Comparison of ENCODE assay signal across 33 cellular contexts in the genomic region with DNA sequence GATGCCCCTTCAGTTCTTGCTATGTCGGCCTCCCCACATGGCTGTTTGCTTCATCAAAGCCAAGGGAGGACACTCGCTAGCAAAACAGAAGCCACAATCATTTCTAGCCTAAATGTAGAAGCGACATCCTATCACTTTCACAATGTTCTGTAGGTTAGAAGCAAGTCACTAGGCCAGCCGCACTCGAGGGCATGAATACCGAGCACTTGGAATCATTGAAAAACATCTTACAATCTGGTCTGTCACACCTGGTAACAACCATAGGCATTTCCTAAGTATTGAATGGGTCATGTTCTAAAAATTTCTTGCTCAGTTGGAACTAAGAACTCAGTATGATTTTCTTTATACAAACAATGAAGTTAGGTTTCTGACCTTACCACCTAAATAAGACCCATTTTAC.
"Had no signal": no experiment of that assay in that cellular context is flagged by ENCODE, and none has a peak within 500 bp of the region (broad histone marks: within the 10 kb centered on the region; RNA-seq: fewer than 3 reads in every experiment).

No MANE protein-coding gene starts in this region.

- H3K4me1 Mint-ChIP-seq: activated B cell treated with CpG ODN at 0.5 μM for 24 hours; activated T-helper 17 cell treated with anti-CD3 and anti-CD28 coated beads, Interleukin-2, amount 50 U/mL, for 72 hours; T-helper 17 cell had no signal

- H3K36me3 ChIP-seq: adrenal gland, cardiac muscle cell, colonic mucosa, WERI-Rb-1 had no signal

- H3K27me3 ChIP-seq: adrenal gland, body of pancreas, cardiac muscle cell, colonic mucosa had no signal

- H3K4me1 ChIP-seq: adrenal gland, body of pancreas, colonic mucosa had no signal

- ATAC-seq: activated CD4-positive, CD25-positive, alpha-beta regulatory T cell treated with anti-CD3 and anti-CD28 coated beads, Interleukin-2, amount 50 U/mL, for 24 hours; activated CD8-positive, alpha-beta T cell treated with anti-CD3 and anti-CD28 coated beads for 36 hours; activated T-cell treated with anti-CD3 and anti-CD28 coated beads, Interleukin-2, amount 50 U/mL, for 4 hours; activated T-helper 17 cell treated with anti-CD3 and anti-CD28 coated beads, Interleukin-2, amount 50 U/mL, for 72 hours; body of pancreas; esophagus mucosa; T-helper 17 cell had no signal

- H3K27ac ChIP-seq: adrenal gland, body of pancreas, cardiac muscle cell, colonic mucosa, WERI-Rb-1 had no signal

- H3K9me3 ChIP-seq: adrenal gland, body of pancreas, colonic mucosa had no signal

- DNase-seq: activated B cell treated with CpG ODN at 0.5 μM for 24 hours; activated CD4-positive, alpha-beta T cell treated with anti-CD3 and anti-CD28 coated beads for 48 hours; activated CD4-positive, alpha-beta T cell treated with anti-CD3 and anti-CD28 coated beads, Interleukin-2, amount 50 U/mL, for 1 hour; activated CD4-positive, alpha-beta T cell treated with anti-CD3 and anti-CD28 coated beads, Interleukin-2, amount 50 U/mL, for 48 hours; activated CD8-positive, alpha-beta memory T cell treated with anti-CD3 and anti-CD28 coated beads for 24 hours; activated CD8-positive, alpha-beta T cell treated with anti-CD3 and anti-CD28 coated beads for 36 hours; activated effector memory CD4-positive, alpha-beta T cell treated with Interleukin-2 at 50 U/mL for 16 hours; activated gamma-delta T cell treated with Interleukin-2 at 50 U/mL for 16 hours; activated naive CD4-positive, alpha-beta T cell treated with anti-CD3 and anti-CD28 coated beads, Interleukin-2, amount 50 U/mL, for 16 hours; activated naive CD4-positive, alpha-beta T cell treated with Interleukin-2 at 50 U/mL for 16 hours; activated T-cell treated with anti-CD3 and anti-CD28 coated beads, Interleukin-2, amount 50 U/mL, for 4 hours; adrenal gland; amygdala; aorta; body of pancreas; central memory CD4-positive, alpha-beta T cell; cerebellar nuclear complex; colonic mucosa; effector CD8-positive, alpha-beta T cell; foreskin fibroblast; head of caudate nucleus; T-helper 1 cell; T-helper 17 cell; T1000; WERI-Rb-1 had no signal

- H3K27ac Mint-ChIP-seq: activated B cell treated with CpG ODN at 0.5 μM for 24 hours; activated CD8-positive, alpha-beta T cell treated with anti-CD3 and anti-CD28 coated beads for 36 hours; activated naive CD8-positive, alpha-beta T cell; activated T-helper 17 cell treated with anti-CD3 and anti-CD28 coated beads, Interleukin-2, amount 50 U/mL, for 72 hours; T-helper 17 cell; T-helper 2 cell treated with Interferon-gamma antibody and Interleukin-4, amounts not matched to agents 5 μg/mL and 100 μg/mL, for 36 hours had no signal

- H3K4me3 ChIP-seq: adrenal gland, body of pancreas, cardiac muscle cell, colonic mucosa had no signal

- FAIRE-seq: endometrium, frontal cortex had no signal

- H3K9me3 Mint-ChIP-seq: activated T-cell treated with anti-CD3 and anti-CD28 coated beads, Interleukin-2, amount 50 U/mL, for 4 hours; activated T-helper 17 cell treated with anti-CD3 and anti-CD28 coated beads, Interleukin-2, amount 50 U/mL, for 72 hours; T-helper 2 cell treated with Interferon-gamma antibody and Interleukin-4, amounts not matched to agents 5 μg/mL and 100 μg/mL, for 36 hours had no signal

- H3K27me3 Mint-ChIP-seq: activated B cell treated with CpG ODN at 0.5 μM for 24 hours; activated CD8-positive, alpha-beta T cell treated with anti-CD3 and anti-CD28 coated beads for 36 hours; activated naive CD8-positive, alpha-beta T cell; activated T-helper 17 cell treated with anti-CD3 and anti-CD28 coated beads, Interleukin-2, amount 50 U/mL, for 72 hours; T-helper 17 cell had no signal

- H3K4me3 Mint-ChIP-seq: activated B cell treated with CpG ODN at 0.5 μM for 24 hours; activated CD8-positive, alpha-beta T cell treated with anti-CD3 and anti-CD28 coated beads for 36 hours; activated naive CD8-positive, alpha-beta T cell; activated T-cell treated with anti-CD3 and anti-CD28 coated beads, Interleukin-2, amount 50 U/mL, for 4 hours; activated T-helper 17 cell treated with anti-CD3 and anti-CD28 coated beads, Interleukin-2, amount 50 U/mL, for 72 hours; T-helper 17 cell; T-helper 2 cell treated with Interferon-gamma antibody and Interleukin-4, amounts not matched to agents 5 μg/mL and 100 μg/mL, for 36 hours had no signal
